16 cellular contexts compared by ENCODE assay signal in genomic region chr19:30577551-30578090, GRCh38.
A peak's percentile ranks its signal among the peaks of the same experiment; 100 is the strongest.
DNase-seq lines count a peak whose midpoint lies in the region; ATAC-seq lines count a peak whose summit lies in the region.
"Had no signal": no experiment of that assay in that cellular context is flagged by ENCODE, and none has a peak within 500 bp of the region (broad histone marks: within the 10 kb centered on the region; RNA-seq: fewer than 3 reads in every experiment).

No MANE protein-coding gene starts in this region.

- peak; percentile 87 for DNase-seq in COLO829 (ENCODE audit: low spot score)
- no peak for DNase-seq in caudate nucleus (lab: John Stamatoyannopoulos, UW)
- DNase-seq in substantia nigra (lab: John Stamatoyannopoulos, UW): no peak
- DNase-seq in NCI-H524 treated with DMSO at 0.1 percent for 48 hours (lab: John Stamatoyannopoulos, UW): no peak
- no peak for DNase-seq in SK-N-DZ (ENCODE audit: low spot score)
- no peak for DNase-seq in activated naive CD4-positive, alpha-beta T cell treated with Interleukin-2 at 50 U/mL for 16 hours
- DNase-seq: BE2C, DMS79, Karpas-422, NCI-H1694, NCI-H2081, NCI-H446, NCI-H526 treated with DMSO at 0.1 percent for 48 hours, Right ventricle myocardium superior had no signal

- H3K27me3 ChIP-seq in layer of hippocampus (ENCODE audit: control insufficient read depth, insufficient read depth, low read length): no peaks in the 10 kb centered on the region
- H3K27me3 ChIP-seq: BE2C had no signal

- H3K27ac ChIP-seq in caudate nucleus (ENCODE audit: low read depth, low read length): peak overlapping the region; percentile 64
- H3K27ac ChIP-seq in layer of hippocampus (ENCODE audit: low read depth, low read length): peak overlapping the region; percentile 58
- peak overlapping the region; percentile 64 for H3K27ac ChIP-seq in substantia nigra (ENCODE audit: low read depth, low read length, poor library complexity, severe bottlenecking)

- no peak for ATAC-seq in HG03469 (IDR thresholded peaks at IDR 0.05; ENCODE audit: unreplicated experiment)
